1 cellular context compared by ENCODE assay signal in genomic region chr9:132075853-132076252, GRCh38.
TF ChIP-seq lines count a peak whose summit lies in the region.

No MANE protein-coding gene starts in this region.

TF ChIP-seq in K562, 482 proteins besides CTCF, POLR2A, EP300 and RAD21 (continued from another document):
- no peak for TF ChIP-seq THRA (IDR thresholded peaks at IDR 0.05)
- TF ChIP-seq, protein P1, sequence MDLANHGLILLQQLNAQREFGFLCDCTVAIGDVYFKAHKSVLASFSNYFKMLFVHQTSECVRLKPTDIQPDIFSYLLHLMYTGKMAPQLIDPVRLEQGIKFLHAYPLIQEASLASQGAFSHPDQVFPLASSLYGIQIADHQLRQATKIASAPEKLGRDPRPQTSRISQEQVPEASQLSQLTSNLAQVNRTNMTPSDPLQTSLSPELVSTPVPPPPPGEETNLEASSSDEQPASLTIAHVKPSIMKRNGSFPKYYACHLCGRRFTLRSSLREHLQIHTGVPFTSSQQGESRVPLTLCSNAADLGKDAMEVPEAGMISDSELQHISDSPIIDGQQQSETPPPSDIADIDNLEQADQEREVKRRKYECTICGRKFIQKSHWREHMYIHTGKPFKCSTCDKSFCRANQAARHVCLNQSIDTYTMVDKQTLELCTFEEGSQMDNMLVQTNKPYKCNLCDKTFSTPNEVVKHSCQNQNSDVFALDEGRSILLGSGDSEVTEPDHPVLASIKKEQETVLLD (IDR thresholded peaks at IDR 0.05) = no peak
- TF ChIP-seq C11orf30 (IDR thresholded peaks at IDR 0.05; ENCODE audit: low read depth) = peak; percentile 72
- no peak for TF ChIP-seq SRSF7 (optimal IDR thresholded peaks at IDR 0.05; ENCODE audit: low read depth, low read length)
- TF ChIP-seq JUND (IDR thresholded peaks at IDR 0.05; ENCODE audit: borderline replicate concordance, low read depth, low read length) = no peak
- no peak for TF ChIP-seq JUND (tag; IDR thresholded peaks at IDR 0.05; ENCODE audit: borderline replicate concordance, low read depth, low read length)
- no peak for TF ChIP-seq SP1 (CRISPR knock-in tag; IDR thresholded peaks at IDR 0.05)
- TF ChIP-seq MAFF (IDR thresholded peaks at IDR 0.05; ENCODE audit: low read length) = 0 out of 2 replicates have a peak, but pooled peaks have one; percentile 18
- TF ChIP-seq ZNF316 (IDR thresholded peaks at IDR 0.05) = peak; percentile 64; the same call in 1 of the 2 replicates
- no peak for TF ChIP-seq POLR2H (tag; IDR thresholded peaks at IDR 0.05; ENCODE audit: low read depth)
- TF ChIP-seq DEAF1 (CRISPR knock-in tag; IDR thresholded peaks at IDR 0.05) = no peak
- TF ChIP-seq PHTF2 (CRISPR knock-in tag; IDR thresholded peaks at IDR 0.05) = no peak
- no peak for TF ChIP-seq KDM1A (IDR thresholded peaks at IDR 0.05)
- no peak for TF ChIP-seq CCAR2 (IDR thresholded peaks at IDR 0.05; ENCODE audit: low read depth, low read length)
- peak; percentile 26 for TF ChIP-seq MAFK (IDR thresholded peaks at IDR 0.05; ENCODE audit: low read length)
- TF ChIP-seq NFE2 (IDR thresholded peaks at IDR 0.05; ENCODE audit: low read depth) = peak; percentile 17; the same call in 1 of the 2 replicates
